ENCODE assay signal across 10 cellular contexts in genomic region chr3:177185035-177185574, GRCh38. TPM values are rescaled to one million over a fixed set of nuclear protein-coding genes. Genes with fewer than 3 reads are reported as not detected.
A peak's percentile ranks its signal among the peaks of the same experiment; 100 is the strongest.
DNase-seq lines count a peak whose midpoint lies in the region; ATAC-seq and TF ChIP-seq lines count a peak whose summit lies in the region.
"Had no signal": no experiment of that assay in that cellular context is flagged by ENCODE, and none has a peak within 500 bp of the region (broad histone marks: within the 10 kb centered on the region; RNA-seq: fewer than 3 reads in every experiment).

No MANE protein-coding gene starts in this region.

- no peaks in the 10 kb centered on the region for H3K9me3 ChIP-seq in CD8-positive, alpha-beta T cell (ENCODE audit: low read length)

- no peaks in the 10 kb centered on the region for H3K27me3 Mint-ChIP-seq in CD8-positive, alpha-beta T cell (ENCODE audit: low read depth)
- H3K27me3 Mint-ChIP-seq in activated naive CD8-positive, alpha-beta T cell treated with anti-CD3 and anti-CD28 coated beads, Interleukin-2, amount 10 ng/mL, durations not matched to agents 7 days and 5 days = no peaks in the 10 kb centered on the region

- H3K27ac ChIP-seq in CD8-positive, alpha-beta T cell (ENCODE audit: low read depth, low read length) = no peak overlapping the region

- ATAC-seq in CD8-positive, alpha-beta T cell = no peak
- ATAC-seq in GM19395 (IDR thresholded peaks at IDR 0.05; ENCODE audit: unreplicated experiment) (peak; percentile 44), HG03066 (IDR thresholded peaks at IDR 0.05; ENCODE audit: low read depth, unreplicated experiment) (peak; percentile 28)
- ATAC-seq in activated naive CD8-positive, alpha-beta T cell treated with anti-CD3 and anti-CD28 coated beads, Interleukin-2, amount 10 ng/mL, durations not matched to agents 7 days and 5 days (ENCODE audit: low read depth) = no peak

- H3K4me1 ChIP-seq in CD8-positive, alpha-beta T cell (ENCODE audit: insufficient read depth, low read length) = peaks cover 53% of the 10 kb centered on the region

- peak overlapping the region; percentile 7 for H3K27ac Mint-ChIP-seq in CD8-positive, alpha-beta T cell
- peak overlapping the region; percentile 32 for H3K27ac Mint-ChIP-seq in activated naive CD8-positive, alpha-beta T cell treated with anti-CD3 and anti-CD28 coated beads, Interleukin-2, amount 10 ng/mL, durations not matched to agents 7 days and 5 days
- H3K27ac Mint-ChIP-seq: HFFc6 had no signal

- H3K4me3 ChIP-seq in CD8-positive, alpha-beta T cell (ENCODE audit: low read depth, low read length) = no peak overlapping the region

- peaks cover 70% of the 10 kb centered on the region for H3K4me1 Mint-ChIP-seq in CD8-positive, alpha-beta T cell (ENCODE audit: low read depth)
- peaks cover 27% of the 10 kb centered on the region for H3K4me1 Mint-ChIP-seq in activated naive CD8-positive, alpha-beta T cell treated with anti-CD3 and anti-CD28 coated beads, Interleukin-2, amount 10 ng/mL, durations not matched to agents 7 days and 5 days

- no peaks in the 10 kb centered on the region for H3K9me3 Mint-ChIP-seq in CD8-positive, alpha-beta T cell
- no peaks in the 10 kb centered on the region for H3K9me3 Mint-ChIP-seq in activated naive CD8-positive, alpha-beta T cell treated with anti-CD3 and anti-CD28 coated beads, Interleukin-2, amount 10 ng/mL, durations not matched to agents 7 days and 5 days
- H3K9me3 Mint-ChIP-seq: HFFc6 had no signal

- intact Hi-C loops in CD8-positive, alpha-beta T cell (cut with DNase I, micrococcal nuclease) = no loop called here

- no peaks in the 10 kb centered on the region for H3K27me3 ChIP-seq in CD8-positive, alpha-beta T cell (ENCODE audit: insufficient read depth, low read length)

- CTCF ChIA-PET in CD8-positive, alpha-beta T cell (lab: Charles Lee) = interaction anchor here (0.6 kb wide), 2 partner anchors 260 to 968 kb away, joined by 3 read pairs; no protein-coding TSS in a partner anchor

- H3K4me3 Mint-ChIP-seq in CD8-positive, alpha-beta T cell = no peak overlapping the region
- H3K4me3 Mint-ChIP-seq in activated naive CD8-positive, alpha-beta T cell treated with anti-CD3 and anti-CD28 coated beads, Interleukin-2, amount 10 ng/mL, durations not matched to agents 7 days and 5 days = no peak overlapping the region
- H3K4me3 Mint-ChIP-seq: HFFc6 had no signal

- POLR2A ChIA-PET in CD8-positive, alpha-beta T cell (lab: Charles Lee) = interaction anchor here (1.0 to 1.6 kb wide), 2 partner anchors 11 to 175 kb away, joined by 3 read pairs; no protein-coding TSS in a partner anchor
- POLR2A ChIA-PET in activated naive CD8-positive, alpha-beta T cell treated with anti-CD3 and anti-CD28 coated beads, Interleukin-2, amount 10 ng/mL, durations not matched to agents 7 days and 5 days (lab: Charles Lee) = no interaction called here

- no peaks in the 10 kb centered on the region for H3K36me3 ChIP-seq in CD8-positive, alpha-beta T cell (ENCODE audit: insufficient read depth, low read length)

- DNase-seq in CD8-positive, alpha-beta T cell = no peak
- no peak for DNase-seq in activated naive CD8-positive, alpha-beta T cell treated with anti-CD3 and anti-CD28 coated beads, Interleukin-2, amount 10 ng/mL, durations not matched to agents 7 days and 5 days
- DNase-seq in D341Med (ENCODE audit: low spot score) = no peak
- no peak for DNase-seq in NK-92 (lab: John Stamatoyannopoulos, UW; ENCODE audit: unreplicated experiment)
- no peak for DNase-seq in dermis blood vessel endothelial cell
- no peak for DNase-seq in stimulated activated CD4-positive, alpha-beta T cell treated with anti-CD3 and anti-CD28 coated beads, Interleukin-4, amount 100 ng/mL, for 24 hours
- DNase-seq: HFFc6, T-helper 9 cell had no signal

- H3K36me3 Mint-ChIP-seq in CD8-positive, alpha-beta T cell = peaks cover 10% of the 10 kb centered on the region
- H3K36me3 Mint-ChIP-seq in activated naive CD8-positive, alpha-beta T cell treated with anti-CD3 and anti-CD28 coated beads, Interleukin-2, amount 10 ng/mL, durations not matched to agents 7 days and 5 days = peaks cover 26% of the 10 kb centered on the region

- no peak for TF ChIP-seq CTCF in CD8-positive, alpha-beta T cell (IDR thresholded peaks at IDR 0.05)

RNA-seq across cellular contexts. Expression of gene TBL1XR1, which starts 12.2 kb away (rescaled TPM):
- 10 to 100 TPM; 64.8 to 68.4 TPM for total RNA-seq in CD8-positive, alpha-beta T cell
- 100 to 1,000 TPM; 176 TPM for total RNA-seq in activated naive CD8-positive, alpha-beta T cell treated with anti-CD3 and anti-CD28 coated beads, Interleukin-2, amount 10 ng/mL, durations not matched to agents 7 days and 5 days
- total RNA-seq in dermis blood vessel endothelial cell = 117 and 144 TPM in 2 replicates

Comparison
In these comparisons a context has a peak if more than half of its experiments do, and no peak if none do; other contexts are left out.
1. ATAC-seq: peak in GM19395 (single experiment) and HG03066 (single experiment); none in CD8-positive, alpha-beta T cell (single experiment) and activated naive CD8-positive, alpha-beta T cell treated with anti-CD3 and anti-CD28 coated beads, Interleukin-2, amount 10 ng/mL, durations not matched to agents 7 days and 5 days (single experiment).